In genomic region chr17:32794533-32795246, GRCh38 we compare ENCODE assay signal across 1 cellular context.
A peak's percentile ranks its signal among the peaks of the same experiment; 100 is the strongest.
TF ChIP-seq lines count a peak whose summit lies in the region.

No MANE protein-coding gene starts in this region.

TF ChIP-seq in K562, 482 proteins besides CTCF, POLR2A, EP300 and RAD21 (continued from another document and continues in another):
- TF ChIP-seq AFF1 (IDR thresholded peaks at IDR 0.05; ENCODE audit: low read depth in 1 of 2, partially characterized antibody in 2 of 2) = peak in 1 of 2 experiments; percentile 52
- TF ChIP-seq FOSL1 (tag; conservative IDR thresholded peaks at IDR 0.05) = 0 out of 2 replicates have a peak, but pooled peaks have one; percentile 16
- TF ChIP-seq ZKSCAN8 (CRISPR knock-in tag; IDR thresholded peaks at IDR 0.05) = no peak
- TF ChIP-seq CBX3 (IDR thresholded peaks at IDR 0.05; ENCODE audit: borderline replicate concordance in 1 of 2, low read length in 2 of 2) = peak in 1 of 2 experiments; percentile 61; a peak in 1 of 3 replicates
- no peak for TF ChIP-seq LARP7 (IDR thresholded peaks at IDR 0.05)
- peak; percentile 88 for TF ChIP-seq USF1 (CRISPR knock-in tag; IDR thresholded peaks at IDR 0.05)
- no peak for TF ChIP-seq GTF2A2 (tag; IDR thresholded peaks at IDR 0.05)
- TF ChIP-seq MAFG (tag; conservative IDR thresholded peaks at IDR 0.05) = peak; percentile 75
- TF ChIP-seq MAZ (CRISPR knock-in tag; conservative IDR thresholded peaks at IDR 0.05 in 1 of 2, IDR thresholded peaks at IDR 0.05 in 1 of 2) = 0 out of 4 replicates have a peak, but pooled peaks of 1 of the 2 experiments have one; percentile 17
- no peak for TF ChIP-seq ZHX1 (conservative IDR thresholded peaks at IDR 0.05; ENCODE audit: low read length)
- 0 out of 2 replicates have a peak, but pooled peaks have one; percentile 6 for TF ChIP-seq FOXJ2 (tag; IDR thresholded peaks at IDR 0.05)
- TF ChIP-seq MGA (IDR thresholded peaks at IDR 0.05) = peak; percentile 98
- peak; percentile 91 for TF ChIP-seq NFE2 (IDR thresholded peaks at IDR 0.05; ENCODE audit: low read depth)
- TF ChIP-seq ZNF280B (CRISPR knock-in tag; IDR thresholded peaks at IDR 0.05) = no peak
- no peak for TF ChIP-seq ARID3A (IDR thresholded peaks at IDR 0.05; ENCODE audit: borderline replicate concordance, low read depth, low read length)
- TF ChIP-seq MEIS2 (IDR thresholded peaks at IDR 0.05; ENCODE audit: partially characterized antibody) = peak; percentile 28
- no peak for TF ChIP-seq CC2D1A (IDR thresholded peaks at IDR 0.05)
- TF ChIP-seq MTA3 (IDR thresholded peaks at IDR 0.05; ENCODE audit: borderline replicate concordance) = peak; percentile 20; the same call in 1 of the 2 replicates
- TF ChIP-seq ZNF592 (IDR thresholded peaks at IDR 0.05) = peak; percentile 74
- peak; percentile 74; the same call in 1 of the 2 replicates for TF ChIP-seq TOE1 (IDR thresholded peaks at IDR 0.05; ENCODE audit: borderline replicate concordance)
- TF ChIP-seq TOE1 (CRISPR knock-in tag; IDR thresholded peaks at IDR 0.05; ENCODE audit: borderline replicate concordance, low read depth) = no peak
